9 cellular contexts compared by ENCODE assay signal in the genomic region with DNA sequence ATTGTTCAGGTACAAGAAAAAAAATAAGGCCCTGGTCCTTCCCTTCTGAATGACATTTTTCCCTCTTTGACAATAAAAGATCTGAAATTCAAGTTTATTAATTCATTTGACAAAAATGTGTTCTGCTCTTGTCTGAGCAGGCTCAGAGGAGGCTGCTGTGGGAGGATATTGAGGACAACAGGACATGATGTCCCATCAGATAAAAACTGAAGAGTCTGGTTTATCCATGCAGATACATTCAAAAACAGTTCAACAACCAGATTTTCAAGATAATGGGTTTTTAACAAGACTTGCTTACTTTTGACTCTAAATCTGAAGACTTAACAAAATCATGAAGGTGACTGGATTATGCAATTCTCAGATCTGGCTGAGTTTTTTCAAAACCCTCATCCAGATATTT. TPM values are rescaled to one million over a fixed set of nuclear protein-coding genes. Genes with fewer than 3 reads are reported as not detected.
"Had no signal": no experiment of that assay in that cellular context is flagged by ENCODE, and none has a peak within 500 bp of the region (broad histone marks: within the 10 kb centered on the region; RNA-seq: fewer than 3 reads in every experiment).

No MANE protein-coding gene starts in this region.

- H3K27ac ChIP-seq: HL-60 had no signal

- H3K4me2 ChIP-seq: GM23338 had no signal

- H3K4me3 Mint-ChIP-seq: GM23338, H9, IgD-negative memory B cell had no signal

- H3K4me3 ChIP-seq: GM23338 had no signal

- H3K27ac Mint-ChIP-seq: GM23338, H9, IgD-negative memory B cell had no signal

- H3K27me3 Mint-ChIP-seq: IgD-negative memory B cell had no signal

- DNase-seq: H9, HCEC 1CT had no signal

- H3K9me3 Mint-ChIP-seq: GM23338, H9, IgD-negative memory B cell had no signal

- FAIRE-seq: H1, H54, HepG2 had no signal

RNA-seq across cellular contexts. Expression of a gene that starts 36.9 kb away (rescaled TPM):
- total RNA-seq: H9, HepG2, HT1080 had no signal
- polyA plus RNA-seq: HepG2, IgD-negative memory B cell had no signal
